ENCODE assay signal across 1 cellular context in the genomic region with DNA sequence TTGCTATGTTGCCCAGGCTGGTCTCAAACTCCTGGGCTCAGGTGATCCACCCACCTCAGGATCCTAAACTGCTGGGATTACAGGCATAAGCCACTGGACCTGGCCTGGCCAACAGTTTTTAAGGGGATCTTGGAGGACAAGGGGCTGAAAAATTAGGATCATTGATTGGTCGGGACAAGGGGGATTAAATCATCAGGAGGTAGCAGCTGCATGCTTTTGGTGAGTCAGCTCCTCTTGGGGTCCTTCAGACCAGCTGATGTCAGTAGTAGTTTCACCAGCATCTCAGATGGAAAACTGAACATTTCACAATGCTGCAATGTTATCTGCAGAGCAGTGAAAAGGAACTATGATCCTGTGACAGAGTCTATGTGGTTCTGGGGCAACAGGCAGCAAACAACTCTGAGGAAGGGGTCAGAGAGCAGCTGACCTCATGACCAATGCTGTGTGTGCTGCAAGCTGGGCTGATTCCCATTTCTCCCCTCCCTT.
TF ChIP-seq lines count a peak whose summit lies in the region.

No MANE protein-coding gene starts in this region.

TF ChIP-seq in HepG2, 621 proteins besides CTCF, POLR2A, EP300 and RAD21 (continued from another document and continues in another):
- TF ChIP-seq CSRNP1 (CRISPR knock-in tag; IDR thresholded peaks at IDR 0.05) (no peak), CERS6 (CRISPR knock-in tag; IDR thresholded peaks at IDR 0.05) (no peak), SYNCRIP (IDR thresholded peaks at IDR 0.05; ENCODE audit: insufficient read depth, low read depth, low read length) (no peak), ZNF205 (CRISPR knock-in tag; IDR thresholded peaks at IDR 0.05) (peak; percentile 64; the same call in 1 of the 2 replicates), SAFB2 (CRISPR knock-in tag; IDR thresholded peaks at IDR 0.05; ENCODE audit: borderline replicate concordance, low read depth) (no peak), ZNF207 (IDR thresholded peaks at IDR 0.05; ENCODE audit: borderline replicate concordance) (no peak), PATZ1 (CRISPR knock-in tag; IDR thresholded peaks at IDR 0.05) (peak; percentile 62), MIER2 (CRISPR knock-in tag; IDR thresholded peaks at IDR 0.05) (peak; percentile 43; the same call in 1 of the 2 replicates), ZNF230 (CRISPR knock-in tag; IDR thresholded peaks at IDR 0.05) (no peak), ZNF513 (CRISPR knock-in tag; conservative IDR thresholded peaks at IDR 0.05) (no peak), JDP2 (CRISPR knock-in tag; IDR thresholded peaks at IDR 0.05; ENCODE audit: borderline replicate concordance) (no peak), IKZF1 (IDR thresholded peaks at IDR 0.05) (no peak), ZNF121 (CRISPR knock-in tag; IDR thresholded peaks at IDR 0.05) (peak; percentile 92), IKZF4 (CRISPR knock-in tag; IDR thresholded peaks at IDR 0.05; ENCODE audit: borderline replicate concordance, low read depth, not compliant biosample characterization) (no peak), NR2F2 (IDR thresholded peaks at IDR 0.05; ENCODE audit: borderline replicate concordance, low read depth) (peak; percentile 94), PLRG1 (conservative IDR thresholded peaks at IDR 0.05) (no peak), CREBL2 (CRISPR knock-in tag; IDR thresholded peaks at IDR 0.05; ENCODE audit: borderline replicate concordance) (no peak), ZNF24 (IDR thresholded peaks at IDR 0.05) (no peak), ZNF891 (CRISPR knock-in tag; IDR thresholded peaks at IDR 0.05) (no peak), ZNF883 (CRISPR knock-in tag; IDR thresholded peaks at IDR 0.05; ENCODE audit: not compliant biosample characterization) (no peak), TBL1XR1 (IDR thresholded peaks at IDR 0.05; ENCODE audit: borderline replicate concordance, low read length, partially characterized antibody) (peak; percentile 43), GTF3A (CRISPR knock-in tag; conservative IDR thresholded peaks at IDR 0.05) (no peak), SRY (CRISPR knock-in tag; IDR thresholded peaks at IDR 0.05) (no peak), SIX4 (CRISPR knock-in tag; IDR thresholded peaks at IDR 0.05) (peak; percentile 82; the same call in 1 of the 2 replicates), ZNF350 (CRISPR knock-in tag; IDR thresholded peaks at IDR 0.05; ENCODE audit: borderline replicate concordance, low read depth) (no peak), ZNF660 (CRISPR knock-in tag; IDR thresholded peaks at IDR 0.05; ENCODE audit: borderline replicate concordance, low read depth) (no peak), ZNF841 (CRISPR knock-in tag; IDR thresholded peaks at IDR 0.05; ENCODE audit: borderline replicate concordance) (no peak), ZNF556 (CRISPR knock-in tag; IDR thresholded peaks at IDR 0.05; ENCODE audit: borderline replicate concordance) (no peak), EZH2 (conservative IDR thresholded peaks at IDR 0.05; ENCODE audit: low read depth, low read length) (no peak), NFATC3 (CRISPR knock-in tag; IDR thresholded peaks at IDR 0.05) (no peak), POLR2AphosphoS2 (IDR thresholded peaks at IDR 0.05; ENCODE audit: low read depth, low read length) (no peak), ZNF138 (CRISPR knock-in tag; IDR thresholded peaks at IDR 0.05; ENCODE audit: low read depth) (no peak), ETV6 (CRISPR knock-in tag; conservative IDR thresholded peaks at IDR 0.05) (no peak), ADNP (CRISPR knock-in tag; IDR thresholded peaks at IDR 0.05) (no peak), GATAD2A (CRISPR knock-in tag; IDR thresholded peaks at IDR 0.05) (peak; percentile 83), SRF (IDR thresholded peaks at IDR 0.05; ENCODE audit: low read depth, low read length) (no peak), MZF1 (CRISPR knock-in tag; IDR thresholded peaks at IDR 0.05; ENCODE audit: borderline replicate concordance) (no peak), SKI (IDR thresholded peaks at IDR 0.05; ENCODE audit: partially characterized antibody) (peak; percentile 40)
- TF ChIP-seq, protein P1, sequence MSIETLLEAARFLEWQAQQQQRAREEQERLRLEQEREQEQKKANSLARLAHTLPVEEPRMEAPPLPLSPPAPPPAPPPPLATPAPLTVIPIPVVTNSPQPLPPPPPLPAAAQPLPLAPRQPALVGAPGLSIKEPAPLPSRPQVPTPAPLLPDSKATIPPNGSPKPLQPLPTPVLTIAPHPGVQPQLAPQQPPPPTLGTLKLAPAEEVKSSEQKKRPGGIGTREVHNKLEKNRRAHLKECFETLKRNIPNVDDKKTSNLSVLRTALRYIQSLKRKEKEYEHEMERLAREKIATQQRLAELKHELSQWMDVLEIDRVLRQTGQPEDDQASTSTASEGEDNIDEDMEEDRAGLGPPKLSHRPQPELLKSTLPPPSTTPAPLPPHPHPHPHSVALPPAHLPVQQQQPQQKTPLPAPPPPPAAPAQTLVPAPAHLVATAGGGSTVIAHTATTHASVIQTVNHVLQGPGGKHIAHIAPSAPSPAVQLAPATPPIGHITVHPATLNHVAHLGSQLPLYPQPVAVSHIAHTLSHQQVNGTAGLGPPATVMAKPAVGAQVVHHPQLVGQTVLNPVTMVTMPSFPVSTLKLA (IDR thresholded peaks at IDR 0.05): no peak
- TF ChIP-seq, protein P2, sequence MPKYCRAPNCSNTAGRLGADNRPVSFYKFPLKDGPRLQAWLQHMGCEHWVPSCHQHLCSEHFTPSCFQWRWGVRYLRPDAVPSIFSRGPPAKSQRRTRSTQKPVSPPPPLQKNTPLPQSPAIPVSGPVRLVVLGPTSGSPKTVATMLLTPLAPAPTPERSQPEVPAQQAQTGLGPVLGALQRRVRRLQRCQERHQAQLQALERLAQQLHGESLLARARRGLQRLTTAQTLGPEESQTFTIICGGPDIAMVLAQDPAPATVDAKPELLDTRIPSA (CRISPR knock-in tag; IDR thresholded peaks at IDR 0.05; ENCODE audit: borderline replicate concordance): no peak
- TF ChIP-seq, protein P3, sequence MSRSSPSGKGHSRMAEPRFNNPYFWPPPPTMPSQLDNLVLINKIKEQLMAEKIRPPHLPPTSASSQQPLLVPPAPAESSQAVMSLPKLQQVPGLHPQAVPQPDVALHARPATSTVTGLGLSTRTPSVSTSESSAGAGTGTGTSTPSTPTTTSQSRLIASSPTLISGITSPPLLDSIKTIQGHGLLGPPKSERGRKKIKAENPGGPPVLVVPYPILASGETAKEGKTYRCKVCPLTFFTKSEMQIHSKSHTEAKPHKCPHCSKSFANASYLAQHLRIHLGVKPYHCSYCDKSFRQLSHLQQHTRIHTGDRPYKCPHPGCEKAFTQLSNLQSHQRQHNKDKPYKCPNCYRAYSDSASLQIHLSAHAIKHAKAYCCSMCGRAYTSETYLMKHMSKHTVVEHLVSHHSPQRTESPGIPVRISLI (CRISPR knock-in tag; IDR thresholded peaks at IDR 0.05; ENCODE audit: borderline replicate concordance): no peak
- TF ChIP-seq, protein P4, sequence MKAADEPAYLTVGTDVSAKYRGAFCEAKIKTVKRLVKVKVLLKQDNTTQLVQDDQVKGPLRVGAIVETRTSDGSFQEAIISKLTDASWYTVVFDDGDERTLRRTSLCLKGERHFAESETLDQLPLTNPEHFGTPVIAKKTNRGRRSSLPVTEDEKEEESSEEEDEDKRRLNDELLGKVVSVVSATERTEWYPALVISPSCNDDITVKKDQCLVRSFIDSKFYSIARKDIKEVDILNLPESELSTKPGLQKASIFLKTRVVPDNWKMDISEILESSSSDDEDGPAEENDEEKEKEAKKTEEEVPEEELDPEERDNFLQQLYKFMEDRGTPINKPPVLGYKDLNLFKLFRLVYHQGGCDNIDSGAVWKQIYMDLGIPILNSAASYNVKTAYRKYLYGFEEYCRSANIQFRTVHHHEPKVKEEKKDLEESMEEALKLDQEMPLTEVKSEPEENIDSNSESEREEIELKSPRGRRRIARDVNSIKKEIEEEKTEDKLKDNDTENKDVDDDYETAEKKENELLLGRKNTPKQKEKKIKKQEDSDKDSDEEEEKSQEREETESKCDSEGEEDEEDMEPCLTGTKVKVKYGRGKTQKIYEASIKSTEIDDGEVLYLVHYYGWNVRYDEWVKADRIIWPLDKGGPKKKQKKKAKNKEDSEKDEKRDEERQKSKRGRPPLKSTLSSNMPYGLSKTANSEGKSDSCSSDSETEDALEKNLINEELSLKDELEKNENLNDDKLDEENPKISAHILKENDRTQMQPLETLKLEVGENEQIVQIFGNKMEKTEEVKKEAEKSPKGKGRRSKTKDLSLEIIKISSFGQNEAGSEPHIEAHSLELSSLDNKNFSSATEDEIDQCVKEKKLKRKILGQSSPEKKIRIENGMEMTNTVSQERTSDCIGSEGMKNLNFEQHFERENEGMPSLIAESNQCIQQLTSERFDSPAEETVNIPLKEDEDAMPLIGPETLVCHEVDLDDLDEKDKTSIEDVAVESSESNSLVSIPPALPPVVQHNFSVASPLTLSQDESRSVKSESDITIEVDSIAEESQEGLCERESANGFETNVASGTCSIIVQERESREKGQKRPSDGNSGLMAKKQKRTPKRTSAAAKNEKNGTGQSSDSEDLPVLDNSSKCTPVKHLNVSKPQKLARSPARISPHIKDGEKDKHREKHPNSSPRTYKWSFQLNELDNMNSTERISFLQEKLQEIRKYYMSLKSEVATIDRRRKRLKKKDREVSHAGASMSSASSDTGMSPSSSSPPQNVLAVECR (CRISPR knock-in tag; IDR thresholded peaks at IDR 0.05; ENCODE audit: borderline replicate concordance): peak; percentile 50; the same call in 1 of the 2 replicates
- TF ChIP-seq, protein P5, sequence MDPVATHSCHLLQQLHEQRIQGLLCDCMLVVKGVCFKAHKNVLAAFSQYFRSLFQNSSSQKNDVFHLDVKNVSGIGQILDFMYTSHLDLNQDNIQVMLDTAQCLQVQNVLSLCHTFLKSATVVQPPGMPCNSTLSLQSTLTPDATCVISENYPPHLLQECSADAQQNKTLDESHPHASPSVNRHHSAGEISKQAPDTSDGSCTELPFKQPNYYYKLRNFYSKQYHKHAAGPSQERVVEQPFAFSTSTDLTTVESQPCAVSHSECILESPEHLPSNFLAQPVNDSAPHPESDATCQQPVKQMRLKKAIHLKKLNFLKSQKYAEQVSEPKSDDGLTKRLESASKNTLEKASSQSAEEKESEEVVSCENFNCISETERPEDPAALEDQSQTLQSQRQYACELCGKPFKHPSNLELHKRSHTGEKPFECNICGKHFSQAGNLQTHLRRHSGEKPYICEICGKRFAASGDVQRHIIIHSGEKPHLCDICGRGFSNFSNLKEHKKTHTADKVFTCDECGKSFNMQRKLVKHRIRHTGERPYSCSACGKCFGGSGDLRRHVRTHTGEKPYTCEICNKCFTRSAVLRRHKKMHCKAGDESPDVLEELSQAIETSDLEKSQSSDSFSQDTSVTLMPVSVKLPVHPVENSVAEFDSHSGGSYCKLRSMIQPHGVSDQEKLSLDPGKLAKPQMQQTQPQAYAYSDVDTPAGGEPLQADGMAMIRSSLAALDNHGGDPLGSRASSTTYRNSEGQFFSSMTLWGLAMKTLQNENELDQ (CRISPR knock-in tag; IDR thresholded peaks at IDR 0.05; ENCODE audit: borderline replicate concordance): no peak
- TF ChIP-seq, protein P6, sequence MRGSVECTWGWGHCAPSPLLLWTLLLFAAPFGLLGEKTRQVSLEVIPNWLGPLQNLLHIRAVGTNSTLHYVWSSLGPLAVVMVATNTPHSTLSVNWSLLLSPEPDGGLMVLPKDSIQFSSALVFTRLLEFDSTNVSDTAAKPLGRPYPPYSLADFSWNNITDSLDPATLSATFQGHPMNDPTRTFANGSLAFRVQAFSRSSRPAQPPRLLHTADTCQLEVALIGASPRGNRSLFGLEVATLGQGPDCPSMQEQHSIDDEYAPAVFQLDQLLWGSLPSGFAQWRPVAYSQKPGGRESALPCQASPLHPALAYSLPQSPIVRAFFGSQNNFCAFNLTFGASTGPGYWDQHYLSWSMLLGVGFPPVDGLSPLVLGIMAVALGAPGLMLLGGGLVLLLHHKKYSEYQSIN (CRISPR knock-in tag; IDR thresholded peaks at IDR 0.05; ENCODE audit: borderline replicate concordance): no peak
